28 cellular contexts compared by ENCODE assay signal in genomic region chr10:29403208-29403607, GRCh38.
"Had no signal": no experiment of that assay in that cellular context is flagged by ENCODE, and none has a peak within 500 bp of the region (broad histone marks: within the 10 kb centered on the region; RNA-seq: fewer than 3 reads in every experiment).

No MANE protein-coding gene starts in this region.

- H3K27me3 ChIP-seq: colonic mucosa, dorsolateral prefrontal cortex, esophagus muscularis mucosa, gastrocnemius medialis, gastroesophageal sphincter, heart left ventricle, heart right ventricle had no signal

- ATAC-seq: effector memory CD8-positive, alpha-beta T cell; esophagus mucosa; foreskin keratinocyte; gastrocnemius medialis; gastroesophageal sphincter; heart left ventricle; heart right ventricle had no signal

- H3K4me3 ChIP-seq: colonic mucosa, coronary artery, dorsolateral prefrontal cortex, esophagus muscularis mucosa, esophagus squamous epithelium, gastrocnemius medialis, gastroesophageal sphincter, heart left ventricle, heart right ventricle had no signal

- H3K27ac ChIP-seq: colonic mucosa, coronary artery, dorsolateral prefrontal cortex, epithelial cell of prostate, esophagus muscularis mucosa, esophagus squamous epithelium, foreskin keratinocyte, gastrocnemius medialis, gastroesophageal sphincter, heart left ventricle, heart right ventricle had no signal

- DNase-seq: colonic mucosa; cortex of kidney; dermis blood vessel endothelial cell; dorsolateral prefrontal cortex; effector CD4-positive, alpha-beta T cell; effector CD8-positive, alpha-beta T cell; effector memory CD4-positive, alpha-beta T cell; effector memory CD8-positive, alpha-beta T cell; endodermal cell; erythroblast; esophagus squamous epithelium; foreskin fibroblast; foreskin keratinocyte; foreskin melanocyte; gastrocnemius medialis; glutamatergic neuron; head of caudate nucleus; heart left ventricle; heart right ventricle had no signal

- H3K9me3 ChIP-seq: colonic mucosa, esophagus muscularis mucosa, esophagus squamous epithelium, gastrocnemius medialis, gastroesophageal sphincter had no signal

- H3K4me1 ChIP-seq: colonic mucosa, esophagus muscularis mucosa, esophagus squamous epithelium, foreskin keratinocyte, gastrocnemius medialis, gastroesophageal sphincter, heart left ventricle, heart right ventricle had no signal

- H3K36me3 ChIP-seq: colonic mucosa, esophagus muscularis mucosa, esophagus squamous epithelium, gastrocnemius medialis, gastroesophageal sphincter, heart left ventricle, heart right ventricle had no signal

- FAIRE-seq: colon, endometrium, endothelial cell of umbilical vein, frontal cortex had no signal
